8 cellular contexts compared by ENCODE assay signal in the genomic region with DNA sequence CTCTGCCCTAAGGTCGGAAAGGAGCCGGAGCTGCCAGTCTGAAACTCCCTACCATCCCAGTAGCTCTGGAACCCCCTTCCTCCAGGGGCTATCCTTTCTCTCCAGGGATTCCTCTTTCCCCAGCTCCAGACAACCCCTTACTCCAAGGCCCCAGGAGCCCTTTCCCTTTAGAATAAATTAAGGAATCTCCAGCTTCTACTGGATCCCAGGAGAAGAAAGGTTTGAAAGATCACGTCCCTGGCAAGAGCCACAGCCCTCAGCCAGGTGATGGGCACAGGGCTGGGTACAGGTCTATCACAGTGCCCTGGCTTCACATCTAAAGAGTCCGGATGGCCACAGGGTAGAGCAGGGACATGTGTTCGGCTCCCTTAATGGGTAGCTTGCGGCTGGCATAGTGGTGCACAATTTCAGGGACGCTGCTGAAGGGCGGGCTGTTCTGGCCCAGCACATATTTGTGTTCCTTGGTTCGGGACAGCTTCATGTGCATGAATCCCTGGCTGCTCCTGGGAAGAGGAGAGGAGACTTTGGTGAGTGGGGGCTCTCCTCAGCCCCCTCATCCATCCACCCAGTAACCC. TPM values are rescaled to one million over a fixed set of nuclear protein-coding genes. Genes with fewer than 3 reads are reported as not detected.
DNase-seq lines count a peak whose midpoint lies in the region; ATAC-seq and TF ChIP-seq lines count a peak whose summit lies in the region.

No MANE protein-coding gene starts in this region.

- no peaks in the 10 kb centered on the region for H3K9me3 Mint-ChIP-seq in activated T-cell treated with anti-CD3 and anti-CD28 coated beads, Interleukin-2, amount 50 U/mL, for 4 hours

- H3K4me2 ChIP-seq in mesendoderm (ENCODE audit: low read length) = no peak overlapping the region

- H3K79me2 ChIP-seq in mesendoderm (ENCODE audit: control insufficient read depth, insufficient read depth, low read length) = no peaks in the 10 kb centered on the region

- no peak overlapping the region for H2BK120ac ChIP-seq in mesendoderm (ENCODE audit: low read depth, low read length)

- TF ChIP-seq CTCF in body of pancreas (IDR thresholded peaks at IDR 0.05) = peak in 1 of 7 experiments; percentile 1
- TF ChIP-seq CTCF in tibial nerve (IDR thresholded peaks at IDR 0.05) = no peak

- H3K18ac ChIP-seq in mesendoderm (ENCODE audit: low read length) = peak overlapping the region; percentile 78

- no peak overlapping the region for H2BK5ac ChIP-seq in mesendoderm (ENCODE audit: low read length)

- H2BK15ac ChIP-seq in mesendoderm (replicated peaks; ENCODE audit: low read depth) = no peak overlapping the region

- intact Hi-C loops in body of pancreas (cut with DNase I) = no loop called here

- H3K4me3 ChIP-seq in body of pancreas = peak overlapping the region in 1 of 2 donors; percentile 34
- no peak overlapping the region for H3K4me3 ChIP-seq in mesendoderm (ENCODE audit: low read length)
- H3K4me3 ChIP-seq in tibial nerve = peak overlapping the region in 3 of 4 donors; percentile 50 to 81 (median 64)

- H3K36me3 Mint-ChIP-seq in activated T-cell treated with anti-CD3 and anti-CD28 coated beads, Interleukin-2, amount 50 U/mL, for 4 hours (ENCODE audit: insufficient read depth) = no peaks in the 10 kb centered on the region

- H3K4me1 Mint-ChIP-seq in activated T-cell treated with anti-CD3 and anti-CD28 coated beads, Interleukin-2, amount 50 U/mL, for 4 hours (ENCODE audit: low read depth) = peaks cover 10% of the 10 kb centered on the region

- no peak for TF ChIP-seq EP300 in tibial nerve (IDR thresholded peaks at IDR 0.05)

- 0 to 67% methylated on average over 2 to 9 of the region's 9 CpGs for WGBS in body of pancreas, 2 donors
- no CpG with 5 or more reads among the region's 9 CpGs for WGBS in mesendoderm (ENCODE audit: extremely low coverage, insufficient coverage, low lambda C conversion rate)
- 57 to 64% methylated on average over 9 of the region's 9 CpGs for WGBS in tibial nerve, 2 donors

- no peak for ATAC-seq in activated T-cell treated with anti-CD3 and anti-CD28 coated beads, Interleukin-2, amount 50 U/mL, for 4 hours
- ATAC-seq in body of pancreas (peak; percentile 1), HG02678 (IDR thresholded peaks at IDR 0.05; ENCODE audit: unreplicated experiment) (no peak), HG03469 (IDR thresholded peaks at IDR 0.05; ENCODE audit: unreplicated experiment) (no peak)

- H3K9ac ChIP-seq in mesendoderm (ENCODE audit: low read length) = peak overlapping the region; percentile 86

- H4K5ac ChIP-seq in mesendoderm (ENCODE audit: low read length) = no peak overlapping the region

- peak overlapping the region; percentile 63 to 96 (median 94) for H3K27ac ChIP-seq in body of pancreas
- no peak overlapping the region for H3K27ac ChIP-seq in mesendoderm (ENCODE audit: low read depth, low read length)
- H3K27ac ChIP-seq in tibial nerve = peak overlapping the region; percentile 92 to 99 (median 97)

- H3K9me3 ChIP-seq in body of pancreas (no peaks in the 10 kb centered on the region), tibial nerve (no peaks in the 10 kb centered on the region)

- peaks cover 27% of the 10 kb centered on the region for H3K4me1 ChIP-seq in body of pancreas
- H3K4me1 ChIP-seq in mesendoderm (ENCODE audit: control insufficient read depth, low read depth, low read length) = peaks cover 6% of the 10 kb centered on the region
- peaks cover 0 to 44% (median 9%) of the 10 kb centered on the region in 4 donors for H3K4me1 ChIP-seq in tibial nerve

- H3K4me3 Mint-ChIP-seq in activated T-cell treated with anti-CD3 and anti-CD28 coated beads, Interleukin-2, amount 50 U/mL, for 4 hours = peak overlapping the region; percentile 70

- no peak overlapping the region for H3K23ac ChIP-seq in mesendoderm (ENCODE audit: low read length)

- no peaks in the 10 kb centered on the region for H3K27me3 ChIP-seq in body of pancreas
- no peaks in the 10 kb centered on the region for H3K27me3 ChIP-seq in mesendoderm (ENCODE audit: insufficient read depth, low read length, poor library complexity)
- no peaks in the 10 kb centered on the region for H3K27me3 ChIP-seq in tibial nerve

- no peaks in the 10 kb centered on the region for H3K79me1 ChIP-seq in mesendoderm (ENCODE audit: low read length)

- no peak overlapping the region for H3K4ac ChIP-seq in mesendoderm (ENCODE audit: low read depth, low read length)

- no peak overlapping the region for H4K8ac ChIP-seq in mesendoderm (ENCODE audit: low read depth, low read length)

- TF ChIP-seq POLR2A in body of pancreas (IDR thresholded peaks at IDR 0.05) = no peak
- no peak for TF ChIP-seq POLR2A in tibial nerve (IDR thresholded peaks at IDR 0.05)

- H3K36me3 ChIP-seq in body of pancreas (replicated peaks in 1 of 2; ENCODE audit: insufficient read depth in 1 of 2, low read depth in 2 of 2) = no peaks in the 10 kb centered on the region
- H3K36me3 ChIP-seq in mesendoderm (ENCODE audit: control insufficient read depth, insufficient read depth, low read length) = no peaks in the 10 kb centered on the region
- H3K36me3 ChIP-seq in tibial nerve = peaks cover 0 to 11% (median 0%) of the 10 kb centered on the region in 3 donors

- H3K56ac ChIP-seq in mesendoderm (ENCODE audit: low read length) = peak overlapping the region; percentile 94

- H3K27me3 Mint-ChIP-seq in activated T-cell treated with anti-CD3 and anti-CD28 coated beads, Interleukin-2, amount 50 U/mL, for 4 hours (ENCODE audit: low read depth) = no peaks in the 10 kb centered on the region

- no peak for DNase-seq in activated T-cell treated with anti-CD3 and anti-CD28 coated beads, Interleukin-2, amount 50 U/mL, for 4 hours
- no peak for DNase-seq in activated T-cell treated with anti-CD3 and anti-CD28 coated beads, Interleukin-2, amount 50 U/mL, for 48 hours
- DNase-seq in body of pancreas (no peak), mesendoderm (no peak), tibial nerve (ENCODE audit: low spot score in 2 of 2) (no peak), islet precursor cell (no peak)

- H2AK5ac ChIP-seq in mesendoderm (ENCODE audit: low read length) = peak overlapping the region; percentile 6

RNA-seq across cellular contexts. Expression of a gene that starts 20.0 kb away (rescaled TPM):
- 10 to 100 TPM; 17.5 to 30.5 (median 19.2) TPM for total RNA-seq in activated T-cell treated with anti-CD3 and anti-CD28 coated beads, Interleukin-2, amount 50 U/mL, for 4 hours
- 1 to 10 TPM; 2.0 to 2.9 TPM for total RNA-seq in body of pancreas
- polyA plus RNA-seq in mesendoderm (2013, experiment 1 of 2) = 19.6 TPM
- 20.2 TPM for polyA plus RNA-seq in mesendoderm (2013, experiment 2 of 2)
- 10 to 100 TPM; 18.8 to 36.6 (median 25.5) TPM for total RNA-seq in tibial nerve

RNA-seq across cellular contexts. Expression of a gene that starts 37.9 kb away (rescaled TPM):
- under 1 TPM; 0.13 to 0.42 (median 0.22) TPM for total RNA-seq in activated T-cell treated with anti-CD3 and anti-CD28 coated beads, Interleukin-2, amount 50 U/mL, for 4 hours
- total RNA-seq in body of pancreas (under 1 TPM; 0.26 to 0.66 TPM), tibial nerve (1 to 10 TPM; 1.5 to 4.2 (median 3.9) TPM)
- polyA plus RNA-seq in mesendoderm (2013, experiment 1 of 2) = 0.18 TPM
- 0.08 TPM for polyA plus RNA-seq in mesendoderm (2013, experiment 2 of 2)

RNA-seq across cellular contexts. Expression of a gene that starts 38.0 kb away (rescaled TPM):
- under 1 TPM; 0.08 to 0.58 (median 0.24) TPM for total RNA-seq in activated T-cell treated with anti-CD3 and anti-CD28 coated beads, Interleukin-2, amount 50 U/mL, for 4 hours
- total RNA-seq in body of pancreas = not detected
- 0.14 TPM for polyA plus RNA-seq in mesendoderm (2013, experiment 1 of 2)
- 0.04 TPM for polyA plus RNA-seq in mesendoderm (2013, experiment 2 of 2)
- total RNA-seq in tibial nerve = 1 to 10 TPM; 1.1 to 7.5 (median 1.9) TPM

RNA-seq across cellular contexts. Expression of a gene that starts 53.6 kb away (rescaled TPM):
- not detected for total RNA-seq in activated T-cell treated with anti-CD3 and anti-CD28 coated beads, Interleukin-2, amount 50 U/mL, for 4 hours
- total RNA-seq in body of pancreas (not detected), tibial nerve (not detected)
- polyA plus RNA-seq in mesendoderm (2013, experiment 1 of 2) = not detected
- polyA plus RNA-seq in mesendoderm (2013, experiment 2 of 2) = not detected

RNA-seq across cellular contexts. Expression of a gene that starts 53.7 kb away (rescaled TPM):
- under 1 TPM; 0.05 to 0.11 (median 0.10) TPM for total RNA-seq in activated T-cell treated with anti-CD3 and anti-CD28 coated beads, Interleukin-2, amount 50 U/mL, for 4 hours
- under 1 TPM; under 0.01 to 0.26 TPM for total RNA-seq in body of pancreas
- polyA plus RNA-seq in mesendoderm (2013, experiment 1 of 2) = 0.01 TPM
- under 0.01 TPM for polyA plus RNA-seq in mesendoderm (2013, experiment 2 of 2)
- total RNA-seq in tibial nerve = 1 to 10 TPM in 1 of 4 donors, under 1 TPM in 3; 0.22 to 1.9 (median 0.84) TPM

Comparison
In these comparisons a context has a peak if more than half of its experiments do, and no peak if none do; other contexts are left out.
1. RNA of a gene that starts 20.0 kb away (total RNA-seq): 18.8 to 36.6 TPM in tibial nerve and 17.5 to 30.5 TPM in activated T-cell treated with anti-CD3 and anti-CD28 coated beads, Interleukin-2, amount 50 U/mL, for 4 hours; 2.0 to 2.9 TPM in body of pancreas; every median in the first group is over 4 times any median in the second.